Comparison of ENCODE assay signal across 22 cellular contexts in the genomic region with DNA sequence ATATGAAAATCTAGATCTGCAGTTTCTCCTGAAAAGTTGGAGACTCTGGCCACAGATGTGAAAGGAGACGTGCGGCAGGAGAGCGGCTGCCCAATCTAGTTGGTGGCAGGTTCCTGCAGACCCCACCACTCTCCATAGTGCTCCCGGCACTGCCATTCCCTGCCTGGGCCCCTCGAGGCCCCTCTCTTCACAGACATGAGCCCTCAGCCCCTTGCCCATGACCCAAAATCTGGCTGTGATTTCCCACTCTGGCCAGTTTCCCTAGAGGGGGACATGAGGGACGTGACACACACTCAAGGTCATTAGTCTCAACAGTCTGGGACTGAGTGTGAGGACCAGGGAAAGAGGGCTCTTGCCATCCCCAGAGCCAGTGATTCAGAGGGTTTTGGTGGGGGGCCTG.
DNase-seq lines count a peak whose midpoint lies in the region; ATAC-seq and TF ChIP-seq lines count a peak whose summit lies in the region.
"Had no signal": no experiment of that assay in that cellular context is flagged by ENCODE, and none has a peak within 500 bp of the region (broad histone marks: within the 10 kb centered on the region; RNA-seq: fewer than 3 reads in every experiment).

No MANE protein-coding gene starts in this region.

- ATAC-seq in heart left ventricle, result no peak
- ATAC-seq in Right ventricle myocardium inferior, result no peak
- ATAC-seq in left lobe of liver, result no peak
- ATAC-seq: GM12878 had no signal

- TF ChIP-seq POLR2A in heart left ventricle (IDR thresholded peaks at IDR 0.05) (no peak), vagina (IDR thresholded peaks at IDR 0.05) (no peak)

- 79 to 89% (median 85%) methylated on average over 6 of the region's 6 CpGs for WGBS in heart left ventricle, 4 donors

- DNase-seq in heart left ventricle, result peak in 4 of 5 donors; percentile 2 to 43 (median 14)
- DNase-seq in Right ventricle myocardium inferior (ENCODE audit: missing footprints), result no peak
- peak; percentile 32 for DNase-seq in left lobe of liver (ENCODE audit: low spot score)
- DNase-seq in stimulated activated CD8-positive, alpha-beta memory T cell treated with anti-CD3 and anti-CD28 coated beads, Interleukin-4, amount 100 ng/mL, for 48 hours, result peak; percentile 4
- DNase-seq in vagina (ENCODE audit: extremely low spot score in 2 of 2), result peak; percentile 46 to 70
- no peak for DNase-seq in HuH-7 (ENCODE audit: low spot score)
- no peak for DNase-seq in AG08396 (ENCODE audit: low spot score)
- no peak for DNase-seq in hippocampal formation (lab: John Stamatoyannopoulos, UW)
- DNase-seq: Calu3; CD4-positive, alpha-beta memory T cell; DMS53; EL; KG1; NCI-H1417 treated with DMSO at 0.1 percent for 48 hours; NCI-H187 treated with DMSO at 0.1 percent for 48 hours; NCI-H2227 treated with DMSO at 0.1 percent for 48 hours; NCI-H510A treated with DMSO at 0.1 percent for 48 hours; OCI-M1 had no signal

- H3K27me3 ChIP-seq in heart left ventricle (no peaks in the 10 kb centered on the region), vagina (no peaks in the 10 kb centered on the region)
- H3K27me3 ChIP-seq: BLaER1 had no signal

- H3K9me3 ChIP-seq in heart left ventricle (no peaks in the 10 kb centered on the region), vagina (no peaks in the 10 kb centered on the region)
- H3K9me3 ChIP-seq: A549, BLaER1 had no signal

- no peak overlapping the region for H3K27ac ChIP-seq in heart left ventricle
- H3K27ac ChIP-seq in vagina, result no peak overlapping the region
- H3K27ac ChIP-seq: A549, BLaER1, RWPE1 had no signal

- intact Hi-C loops in heart left ventricle (cut with DNase I), result loop anchor here in 5 of 10 donors (1.0 to 5.0 kb wide), 4 partner anchors 29 to 267 kb away; no protein-coding TSS in a partner anchor
- intact Hi-C loops in Right ventricle myocardium inferior (cut with DNase I), result no loop called here
- intact Hi-C loops in vagina (cut with DNase I), result loop anchor here (10.0 kb wide), 1 partner anchor 255 kb away; the partner anchor contains the start of gene GDF10

- H3K36me3 ChIP-seq in heart left ventricle (no peaks in the 10 kb centered on the region), vagina (no peaks in the 10 kb centered on the region)
- H3K36me3 ChIP-seq: BLaER1 had no signal

- H3K4me1 ChIP-seq in heart left ventricle (peaks cover 0 to 24% (median 0%) of the 10 kb centered on the region in 12 donors), vagina (peaks cover 9% of the 10 kb centered on the region)
- H3K4me1 ChIP-seq: A549, BLaER1 had no signal

- TF ChIP-seq CTCF in heart left ventricle (IDR thresholded peaks at IDR 0.05), result no peak
- no peak for TF ChIP-seq CTCF in vagina (IDR thresholded peaks at IDR 0.05)

- H3K4me3 ChIP-seq in heart left ventricle (no peak overlapping the region), vagina (no peak overlapping the region)
- H3K4me3 ChIP-seq: A549, BLaER1, GM12878 had no signal

Comparison
In these comparisons a context has a peak if more than half of its experiments do, and no peak if none do; other contexts are left out.
1. DNase-seq: peak in heart left ventricle (4 of 5), left lobe of liver (single experiment), stimulated activated CD8-positive, alpha-beta memory T cell treated with anti-CD3 and anti-CD28 coated beads, Interleukin-4, amount 100 ng/mL, for 48 hours (single experiment) and vagina (2 of 2); none in Right ventricle myocardium inferior (single experiment), HuH-7 (single experiment), AG08396 (single experiment) and hippocampal formation (0 of 2).